ENCODE assay signal across 8 cellular contexts in the genomic region with DNA sequence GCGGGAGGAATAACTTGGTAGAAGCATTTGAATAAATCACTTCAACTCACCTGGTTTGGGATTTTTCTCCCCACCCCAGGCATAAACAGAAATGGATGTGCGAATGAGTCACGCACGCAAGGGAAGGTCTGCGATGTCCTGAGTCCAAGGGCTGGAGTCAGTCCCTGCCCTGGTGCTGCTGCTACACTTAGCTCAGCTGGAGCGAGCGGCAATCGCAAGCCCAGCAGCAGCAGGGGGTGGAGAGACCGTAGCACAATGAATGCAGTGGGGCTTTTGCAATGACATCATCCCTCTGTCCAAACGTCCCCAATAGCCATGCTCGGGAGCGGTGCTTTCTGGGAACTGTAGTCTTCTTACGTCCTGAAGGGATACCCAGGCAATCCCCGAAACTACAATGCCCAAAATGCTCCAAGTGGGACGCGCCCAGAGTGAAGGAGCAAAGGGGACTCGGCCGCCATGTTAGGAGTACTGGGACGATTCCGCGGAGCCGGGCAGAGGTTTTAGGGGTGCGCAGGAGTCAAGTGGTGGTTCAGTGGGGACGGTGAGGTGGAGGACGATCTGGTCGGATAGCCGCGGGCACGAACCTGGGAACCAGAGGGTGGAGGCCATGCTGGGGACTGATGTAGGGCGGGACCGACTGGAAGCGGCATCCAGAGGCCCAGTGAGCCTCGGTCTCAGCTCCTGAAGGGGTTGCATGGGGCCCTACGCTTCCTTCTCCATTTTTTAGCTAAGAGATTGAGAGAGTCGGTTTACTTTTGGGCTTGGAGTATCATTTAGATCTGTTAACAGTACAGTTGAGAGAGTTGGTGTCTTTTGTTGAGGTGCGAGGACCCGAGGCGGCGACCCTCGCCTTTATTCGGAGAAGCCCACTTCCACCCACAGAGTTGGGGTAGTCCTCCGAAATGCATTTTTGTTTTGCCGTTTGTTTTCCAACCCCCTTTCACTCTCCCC. TPM values are rescaled to one million over a fixed set of nuclear protein-coding genes. Genes with fewer than 3 reads are reported as not detected.
A peak's percentile ranks its signal among the peaks of the same experiment; 100 is the strongest.
DNase-seq lines count a peak whose midpoint lies in the region; ATAC-seq, FAIRE-seq and TF ChIP-seq lines count a peak whose summit lies in the region.

A gene with protein sequence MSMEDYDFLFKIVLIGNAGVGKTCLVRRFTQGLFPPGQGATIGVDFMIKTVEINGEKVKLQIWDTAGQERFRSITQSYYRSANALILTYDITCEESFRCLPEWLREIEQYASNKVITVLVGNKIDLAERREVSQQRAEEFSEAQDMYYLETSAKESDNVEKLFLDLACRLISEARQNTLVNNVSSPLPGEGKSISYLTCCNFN (minus strand): TSS at position 257 of the 951 bp plus-strand sequence. CDS start 74,581 bp downstream, outside the sequence.

- TF ChIP-seq CTCF in right atrium auricular region (IDR thresholded peaks at IDR 0.05) (peak in 1 of 2 donors; percentile 12), psoas muscle (IDR thresholded peaks at IDR 0.05) (no peak)

- FAIRE-seq in urothelium cell line (lab: Jason Lieb, UNC) = peak; percentile 90

- H3K9me3 ChIP-seq in right atrium auricular region (no peaks in the 10 kb centered on the region), psoas muscle (no peaks in the 10 kb centered on the region)

- 0 to 1% (median 0%) methylated on average over 42 to 43 of the region's 43 CpGs for WGBS in psoas muscle, 3 donors

- peak; percentile 98 for DNase-seq in NCI-H146 treated with DMSO at 0.1 percent for 48 hours (lab: John Stamatoyannopoulos, UW; ENCODE audit: unreplicated experiment)
- DNase-seq in T-helper 1 cell = peak; percentile 86 to 98 (median 93)
- peak; percentile 99 for DNase-seq in right atrium auricular region (ENCODE audit: low spot score)
- peak; percentile 95 to 97 for DNase-seq in psoas muscle
- peak; percentile 99 for DNase-seq in urothelium cell line (ENCODE audit: low spot score)

- no peaks in the 10 kb centered on the region for H3K27me3 ChIP-seq in right atrium auricular region
- H3K27me3 ChIP-seq in psoas muscle (ENCODE audit: insufficient read depth in 3 of 3, low read length in 2 of 3) = no peaks in the 10 kb centered on the region

- peak; percentile 84 for TF ChIP-seq POLR2A in GM15510 (IDR thresholded peaks at IDR 0.05; ENCODE audit: borderline replicate concordance, extremely low read depth, insufficient read length)

- H3K4me3 ChIP-seq in right atrium auricular region (peak within 1 kb of the TSS; percentile 65 to 85), psoas muscle (peak within 1 kb of the TSS; percentile 68)

- H3K4me1 ChIP-seq in right atrium auricular region (peaks cover 0 to 44% of the 10 kb centered on the region in 2 donors), psoas muscle (peaks cover 41% of the 10 kb centered on the region)

- H3K27ac ChIP-seq in angular gyrus (ENCODE audit: low read depth, low read length) = peak within 1 kb of the TSS; percentile 96
- peak within 1 kb of the TSS; percentile 92 to 94 for H3K27ac ChIP-seq in right atrium auricular region
- peak within 1 kb of the TSS; percentile 90 for H3K27ac ChIP-seq in psoas muscle

- H3K36me3 ChIP-seq in right atrium auricular region = peaks cover 15% of the 10 kb centered on the region
- peaks cover 0 to 36% of the 10 kb centered on the region in 2 donors for H3K36me3 ChIP-seq in psoas muscle (ENCODE audit: insufficient read depth in 1 of 2, low read depth in 1 of 2)

- intact Hi-C loops in psoas muscle (cut with DNase I) = loop anchor here (1.0 to 10.0 kb wide), 9 partner anchors 37 to 170 kb away; a partner anchor contains a TSS

- peak; percentile 92 for ATAC-seq in HG02884 (IDR thresholded peaks at IDR 0.05; ENCODE audit: unreplicated experiment)
- ATAC-seq in psoas muscle = peak; percentile 93 to 97 (median 96)

RNA-seq across cellular contexts. Expression of the gene that starts here (rescaled TPM):
- total RNA-seq in right atrium auricular region (10 to 100 TPM; 12.1 to 19.0 TPM), psoas muscle (10 to 100 TPM; 15.2 to 89.7 (median 37.6) TPM)
- 10 to 100 TPM in 2 of 3 donors, 1 to 10 TPM in 1; 3.4 to 21.5 (median 13.7) TPM for polyA plus RNA-seq in psoas muscle

Comparison
In these comparisons a context has a peak if more than half of its experiments do, and no peak if none do; other contexts are left out.
1. Peak in every context shown above with its lines: DNase-seq, ATAC-seq, H3K4me3 ChIP-seq and H3K27ac ChIP-seq.